ENCODE assay signal across 1 cellular context in the genomic region with DNA sequence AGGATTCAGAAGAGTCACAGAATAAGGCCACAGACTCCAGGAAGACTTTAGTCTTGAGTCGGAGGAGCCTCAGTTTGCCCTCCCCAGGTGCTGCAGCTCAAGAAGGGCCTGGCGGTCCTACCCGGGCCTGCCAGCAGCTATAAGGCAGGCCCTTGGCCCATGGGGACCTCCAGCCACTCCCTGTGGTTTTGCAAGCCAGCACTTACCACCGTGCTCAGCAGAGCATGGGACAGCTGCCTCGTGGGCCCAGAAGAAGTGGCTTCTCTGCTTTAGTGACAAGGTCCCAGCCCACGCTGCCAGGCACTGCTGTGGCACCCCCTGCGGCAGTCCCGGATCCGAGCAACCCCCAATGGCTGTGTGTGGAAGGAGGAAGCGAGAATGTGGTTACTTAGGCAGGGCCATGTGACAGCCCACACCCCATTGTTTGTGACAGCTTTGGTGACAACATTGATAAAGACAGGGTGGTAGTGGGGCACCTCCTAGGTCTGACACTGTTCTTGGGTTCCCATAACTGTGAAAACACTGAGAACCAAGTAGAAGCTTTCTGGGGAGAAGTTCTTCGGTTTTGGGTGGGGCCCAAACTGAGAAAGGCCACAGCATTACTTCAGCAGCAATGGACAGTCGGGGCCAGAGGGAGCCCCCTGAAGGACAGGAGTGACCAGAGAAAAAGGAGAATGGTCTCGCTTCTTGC.
TF ChIP-seq lines count a peak whose summit lies in the region.

A gene with protein sequence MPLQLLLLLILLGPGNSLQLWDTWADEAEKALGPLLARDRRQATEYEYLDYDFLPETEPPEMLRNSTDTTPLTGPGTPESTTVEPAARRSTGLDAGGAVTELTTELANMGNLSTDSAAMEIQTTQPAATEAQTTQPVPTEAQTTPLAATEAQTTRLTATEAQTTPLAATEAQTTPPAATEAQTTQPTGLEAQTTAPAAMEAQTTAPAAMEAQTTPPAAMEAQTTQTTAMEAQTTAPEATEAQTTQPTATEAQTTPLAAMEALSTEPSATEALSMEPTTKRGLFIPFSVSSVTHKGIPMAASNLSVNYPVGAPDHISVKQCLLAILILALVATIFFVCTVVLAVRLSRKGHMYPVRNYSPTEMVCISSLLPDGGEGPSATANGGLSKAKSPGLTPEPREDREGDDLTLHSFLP (minus strand): TSS at position 361 of the 691 bp plus-strand sequence. CDS start 9,587 bp downstream, outside the sequence.

TF ChIP-seq in K562, 482 proteins besides CTCF, POLR2A, EP300 and RAD21 (continued from another document and continues in another):
- TF ChIP-seq MEF2D (tag; conservative IDR thresholded peaks at IDR 0.05; ENCODE audit: low read depth) (peak; percentile 66; the same call in 1 of the 2 replicates), SMAD3 (CRISPR knock-in tag; conservative IDR thresholded peaks at IDR 0.05) (0 out of 2 replicates have a peak, but pooled peaks have one; percentile 8), RNF2 (IDR thresholded peaks at IDR 0.05) (no peak), TEAD1 (CRISPR knock-in tag; IDR thresholded peaks at IDR 0.05) (peak in 1 of 2 experiments; percentile 62; a peak in 2 of 4 replicates), MAFG (tag; conservative IDR thresholded peaks at IDR 0.05) (no peak), NONO (IDR thresholded peaks at IDR 0.05; ENCODE audit: low read depth in 2 of 2, low read length in 1 of 2) (no peak), CXXC5 (CRISPR knock-in tag; IDR thresholded peaks at IDR 0.05) (peak; percentile 56), KDM2B (CRISPR knock-in tag; IDR thresholded peaks at IDR 0.05) (no peak), NCOA6 (IDR thresholded peaks at IDR 0.05) (no peak), ZNF695 (CRISPR knock-in tag; IDR thresholded peaks at IDR 0.05) (peak; percentile 41; the same call in 1 of the 2 replicates), ZFX (CRISPR knock-in tag; IDR thresholded peaks at IDR 0.05) (peak; percentile 72), ZFP36 (IDR thresholded peaks at IDR 0.05; ENCODE audit: low read depth, low read length, partially characterized antibody) (no peak), TFAP4 (CRISPR knock-in tag; IDR thresholded peaks at IDR 0.05; ENCODE audit: borderline replicate concordance) (peak; percentile 46; the same call in 1 of the 2 replicates), SMAD4 (CRISPR knock-in tag; conservative IDR thresholded peaks at IDR 0.05) (peak; percentile 62), ZNF449 (CRISPR knock-in tag; IDR thresholded peaks at IDR 0.05) (0 out of 2 replicates have a peak, but pooled peaks have one; percentile 15), ZNF165 (CRISPR knock-in tag; IDR thresholded peaks at IDR 0.05; ENCODE audit: borderline replicate concordance) (peak; percentile 55; the same call in 1 of the 2 replicates), CREB1 (IDR thresholded peaks at IDR 0.05) (no peak), CREB1 (CRISPR knock-in tag; IDR thresholded peaks at IDR 0.05) (0 out of 2 replicates have a peak, but pooled peaks have one; percentile 23), ZBTB8A (IDR thresholded peaks at IDR 0.05; ENCODE audit: partially characterized antibody) (no peak), MNT (conservative IDR thresholded peaks at IDR 0.05) (peak; percentile 46 to 50; a peak in 2 of 4 replicates), HDGF (IDR thresholded peaks at IDR 0.05) (no peak), GTF2F1 (IDR thresholded peaks at IDR 0.05; ENCODE audit: low read depth, low read length) (no peak), PHB (CRISPR knock-in tag; IDR thresholded peaks at IDR 0.05) (0 out of 2 replicates have a peak, but pooled peaks have one; percentile 58), RHOXF2B (CRISPR knock-in tag; conservative IDR thresholded peaks at IDR 0.05) (0 out of 2 replicates have a peak, but pooled peaks have one; percentile 25), COPS2 (conservative IDR thresholded peaks at IDR 0.05) (no peak), DMBX1 (CRISPR knock-in tag; IDR thresholded peaks at IDR 0.05; ENCODE audit: borderline replicate concordance) (peak; percentile 80)
- TF ChIP-seq, protein P1, sequence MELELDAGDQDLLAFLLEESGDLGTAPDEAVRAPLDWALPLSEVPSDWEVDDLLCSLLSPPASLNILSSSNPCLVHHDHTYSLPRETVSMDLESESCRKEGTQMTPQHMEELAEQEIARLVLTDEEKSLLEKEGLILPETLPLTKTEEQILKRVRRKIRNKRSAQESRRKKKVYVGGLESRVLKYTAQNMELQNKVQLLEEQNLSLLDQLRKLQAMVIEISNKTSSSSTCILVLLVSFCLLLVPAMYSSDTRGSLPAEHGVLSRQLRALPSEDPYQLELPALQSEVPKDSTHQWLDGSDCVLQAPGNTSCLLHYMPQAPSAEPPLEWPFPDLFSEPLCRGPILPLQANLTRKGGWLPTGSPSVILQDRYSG (tag; conservative IDR thresholded peaks at IDR 0.05; ENCODE audit: low read depth) = peak; percentile 78; the same call in 1 of the 2 replicates
- TF ChIP-seq, protein P2, sequence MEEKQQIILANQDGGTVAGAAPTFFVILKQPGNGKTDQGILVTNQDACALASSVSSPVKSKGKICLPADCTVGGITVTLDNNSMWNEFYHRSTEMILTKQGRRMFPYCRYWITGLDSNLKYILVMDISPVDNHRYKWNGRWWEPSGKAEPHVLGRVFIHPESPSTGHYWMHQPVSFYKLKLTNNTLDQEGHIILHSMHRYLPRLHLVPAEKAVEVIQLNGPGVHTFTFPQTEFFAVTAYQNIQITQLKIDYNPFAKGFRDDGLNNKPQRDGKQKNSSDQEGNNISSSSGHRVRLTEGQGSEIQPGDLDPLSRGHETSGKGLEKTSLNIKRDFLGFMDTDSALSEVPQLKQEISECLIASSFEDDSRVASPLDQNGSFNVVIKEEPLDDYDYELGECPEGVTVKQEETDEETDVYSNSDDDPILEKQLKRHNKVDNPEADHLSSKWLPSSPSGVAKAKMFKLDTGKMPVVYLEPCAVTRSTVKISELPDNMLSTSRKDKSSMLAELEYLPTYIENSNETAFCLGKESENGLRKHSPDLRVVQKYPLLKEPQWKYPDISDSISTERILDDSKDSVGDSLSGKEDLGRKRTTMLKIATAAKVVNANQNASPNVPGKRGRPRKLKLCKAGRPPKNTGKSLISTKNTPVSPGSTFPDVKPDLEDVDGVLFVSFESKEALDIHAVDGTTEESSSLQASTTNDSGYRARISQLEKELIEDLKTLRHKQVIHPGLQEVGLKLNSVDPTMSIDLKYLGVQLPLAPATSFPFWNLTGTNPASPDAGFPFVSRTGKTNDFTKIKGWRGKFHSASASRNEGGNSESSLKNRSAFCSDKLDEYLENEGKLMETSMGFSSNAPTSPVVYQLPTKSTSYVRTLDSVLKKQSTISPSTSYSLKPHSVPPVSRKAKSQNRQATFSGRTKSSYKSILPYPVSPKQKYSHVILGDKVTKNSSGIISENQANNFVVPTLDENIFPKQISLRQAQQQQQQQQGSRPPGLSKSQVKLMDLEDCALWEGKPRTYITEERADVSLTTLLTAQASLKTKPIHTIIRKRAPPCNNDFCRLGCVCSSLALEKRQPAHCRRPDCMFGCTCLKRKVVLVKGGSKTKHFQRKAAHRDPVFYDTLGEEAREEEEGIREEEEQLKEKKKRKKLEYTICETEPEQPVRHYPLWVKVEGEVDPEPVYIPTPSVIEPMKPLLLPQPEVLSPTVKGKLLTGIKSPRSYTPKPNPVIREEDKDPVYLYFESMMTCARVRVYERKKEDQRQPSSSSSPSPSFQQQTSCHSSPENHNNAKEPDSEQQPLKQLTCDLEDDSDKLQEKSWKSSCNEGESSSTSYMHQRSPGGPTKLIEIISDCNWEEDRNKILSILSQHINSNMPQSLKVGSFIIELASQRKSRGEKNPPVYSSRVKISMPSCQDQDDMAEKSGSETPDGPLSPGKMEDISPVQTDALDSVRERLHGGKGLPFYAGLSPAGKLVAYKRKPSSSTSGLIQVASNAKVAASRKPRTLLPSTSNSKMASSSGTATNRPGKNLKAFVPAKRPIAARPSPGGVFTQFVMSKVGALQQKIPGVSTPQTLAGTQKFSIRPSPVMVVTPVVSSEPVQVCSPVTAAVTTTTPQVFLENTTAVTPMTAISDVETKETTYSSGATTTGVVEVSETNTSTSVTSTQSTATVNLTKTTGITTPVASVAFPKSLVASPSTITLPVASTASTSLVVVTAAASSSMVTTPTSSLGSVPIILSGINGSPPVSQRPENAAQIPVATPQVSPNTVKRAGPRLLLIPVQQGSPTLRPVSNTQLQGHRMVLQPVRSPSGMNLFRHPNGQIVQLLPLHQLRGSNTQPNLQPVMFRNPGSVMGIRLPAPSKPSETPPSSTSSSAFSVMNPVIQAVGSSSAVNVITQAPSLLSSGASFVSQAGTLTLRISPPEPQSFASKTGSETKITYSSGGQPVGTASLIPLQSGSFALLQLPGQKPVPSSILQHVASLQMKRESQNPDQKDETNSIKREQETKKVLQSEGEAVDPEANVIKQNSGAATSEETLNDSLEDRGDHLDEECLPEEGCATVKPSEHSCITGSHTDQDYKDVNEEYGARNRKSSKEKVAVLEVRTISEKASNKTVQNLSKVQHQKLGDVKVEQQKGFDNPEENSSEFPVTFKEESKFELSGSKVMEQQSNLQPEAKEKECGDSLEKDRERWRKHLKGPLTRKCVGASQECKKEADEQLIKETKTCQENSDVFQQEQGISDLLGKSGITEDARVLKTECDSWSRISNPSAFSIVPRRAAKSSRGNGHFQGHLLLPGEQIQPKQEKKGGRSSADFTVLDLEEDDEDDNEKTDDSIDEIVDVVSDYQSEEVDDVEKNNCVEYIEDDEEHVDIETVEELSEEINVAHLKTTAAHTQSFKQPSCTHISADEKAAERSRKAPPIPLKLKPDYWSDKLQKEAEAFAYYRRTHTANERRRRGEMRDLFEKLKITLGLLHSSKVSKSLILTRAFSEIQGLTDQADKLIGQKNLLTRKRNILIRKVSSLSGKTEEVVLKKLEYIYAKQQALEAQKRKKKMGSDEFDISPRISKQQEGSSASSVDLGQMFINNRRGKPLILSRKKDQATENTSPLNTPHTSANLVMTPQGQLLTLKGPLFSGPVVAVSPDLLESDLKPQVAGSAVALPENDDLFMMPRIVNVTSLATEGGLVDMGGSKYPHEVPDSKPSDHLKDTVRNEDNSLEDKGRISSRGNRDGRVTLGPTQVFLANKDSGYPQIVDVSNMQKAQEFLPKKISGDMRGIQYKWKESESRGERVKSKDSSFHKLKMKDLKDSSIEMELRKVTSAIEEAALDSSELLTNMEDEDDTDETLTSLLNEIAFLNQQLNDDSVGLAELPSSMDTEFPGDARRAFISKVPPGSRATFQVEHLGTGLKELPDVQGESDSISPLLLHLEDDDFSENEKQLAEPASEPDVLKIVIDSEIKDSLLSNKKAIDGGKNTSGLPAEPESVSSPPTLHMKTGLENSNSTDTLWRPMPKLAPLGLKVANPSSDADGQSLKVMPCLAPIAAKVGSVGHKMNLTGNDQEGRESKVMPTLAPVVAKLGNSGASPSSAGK (IDR thresholded peaks at IDR 0.05) = peak; percentile 79
- TF ChIP-seq, protein P3, sequence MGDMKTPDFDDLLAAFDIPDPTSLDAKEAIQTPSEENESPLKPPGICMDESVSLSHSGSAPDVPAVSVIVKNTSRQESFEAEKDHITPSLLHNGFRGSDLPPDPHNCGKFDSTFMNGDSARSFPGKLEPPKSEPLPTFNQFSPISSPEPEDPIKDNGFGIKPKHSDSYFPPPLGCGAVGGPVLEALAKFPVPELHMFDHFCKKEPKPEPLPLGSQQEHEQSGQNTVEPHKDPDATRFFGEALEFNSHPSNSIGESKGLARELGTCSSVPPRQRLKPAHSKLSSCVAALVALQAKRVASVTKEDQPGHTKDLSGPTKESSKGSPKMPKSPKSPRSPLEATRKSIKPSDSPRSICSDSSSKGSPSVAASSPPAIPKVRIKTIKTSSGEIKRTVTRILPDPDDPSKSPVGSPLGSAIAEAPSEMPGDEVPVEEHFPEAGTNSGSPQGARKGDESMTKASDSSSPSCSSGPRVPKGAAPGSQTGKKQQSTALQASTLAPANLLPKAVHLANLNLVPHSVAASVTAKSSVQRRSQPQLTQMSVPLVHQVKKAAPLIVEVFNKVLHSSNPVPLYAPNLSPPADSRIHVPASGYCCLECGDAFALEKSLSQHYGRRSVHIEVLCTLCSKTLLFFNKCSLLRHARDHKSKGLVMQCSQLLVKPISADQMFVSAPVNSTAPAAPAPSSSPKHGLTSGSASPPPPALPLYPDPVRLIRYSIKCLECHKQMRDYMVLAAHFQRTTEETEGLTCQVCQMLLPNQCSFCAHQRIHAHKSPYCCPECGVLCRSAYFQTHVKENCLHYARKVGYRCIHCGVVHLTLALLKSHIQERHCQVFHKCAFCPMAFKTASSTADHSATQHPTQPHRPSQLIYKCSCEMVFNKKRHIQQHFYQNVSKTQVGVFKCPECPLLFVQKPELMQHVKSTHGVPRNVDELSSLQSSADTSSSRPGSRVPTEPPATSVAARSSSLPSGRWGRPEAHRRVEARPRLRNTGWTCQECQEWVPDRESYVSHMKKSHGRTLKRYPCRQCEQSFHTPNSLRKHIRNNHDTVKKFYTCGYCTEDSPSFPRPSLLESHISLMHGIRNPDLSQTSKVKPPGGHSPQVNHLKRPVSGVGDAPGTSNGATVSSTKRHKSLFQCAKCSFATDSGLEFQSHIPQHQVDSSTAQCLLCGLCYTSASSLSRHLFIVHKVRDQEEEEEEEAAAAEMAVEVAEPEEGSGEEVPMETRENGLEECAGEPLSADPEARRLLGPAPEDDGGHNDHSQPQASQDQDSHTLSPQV (IDR thresholded peaks at IDR 0.05) = peak; percentile 90
